In genomic region chr4:54585321-54586000, GRCh38 we compare ENCODE assay signal across 20 cellular contexts.
DNase-seq lines count a peak whose midpoint lies in the region; ATAC-seq and TF ChIP-seq lines count a peak whose summit lies in the region.
"Had no signal": no experiment of that assay in that cellular context is flagged by ENCODE, and none has a peak within 500 bp of the region (broad histone marks: within the 10 kb centered on the region; RNA-seq: fewer than 3 reads in every experiment).

No MANE protein-coding gene starts in this region.

- H3K27me3 Mint-ChIP-seq in activated CD4-positive, alpha-beta T cell treated with anti-CD3 and anti-CD28 coated beads for 36 hours: peaks cover 2% of the 10 kb centered on the region

- no peaks in the 10 kb centered on the region for H3K9me2 ChIP-seq in GM23248 (ENCODE audit: insufficient read depth)
- H3K9me2 ChIP-seq in Karpas-422 (replicated peaks; ENCODE audit: insufficient read depth, low read length): no peaks in the 10 kb centered on the region

- no peak for ATAC-seq in activated CD4-positive, alpha-beta T cell treated with anti-CD3 and anti-CD28 coated beads for 36 hours
- no peak for ATAC-seq in GM21717 (IDR thresholded peaks at IDR 0.05; ENCODE audit: unreplicated experiment)
- ATAC-seq: WTC11 had no signal

- H3K27ac Mint-ChIP-seq in activated CD4-positive, alpha-beta T cell treated with anti-CD3 and anti-CD28 coated beads for 36 hours: no peak overlapping the region
- H3K27ac Mint-ChIP-seq: activated T-helper 2 cell treated with anti-CD3 and anti-CD28 coated beads, Interferon-gamma antibody, Interleukin-2, Interleukin-4, amounts not matched to agents 10 μg/mL and 5 μg/mL and 100 μg/mL, durations not matched to agents 14 hours and 24 hours and 36 hours; mesothelial cell of epicardium; WTC11 had no signal

- no peak overlapping the region for H3K9ac ChIP-seq in GM23248
- no peak overlapping the region for H3K9ac ChIP-seq in Karpas-422 (ENCODE audit: low read length)

- H3F3A ChIP-seq in GM23248 (ENCODE audit: insufficient read depth): peaks cover 18% of the 10 kb centered on the region

- H2AFZ ChIP-seq in GM23248: no peak overlapping the region
- H2AFZ ChIP-seq in Karpas-422 (ENCODE audit: low read length): no peak overlapping the region

- H3K9me3 ChIP-seq in GM23248 (ENCODE audit: low read depth) (no peaks in the 10 kb centered on the region), Karpas-422 (ENCODE audit: low read length) (no peaks in the 10 kb centered on the region)
- H3K9me3 ChIP-seq: Peyer's patch, uterus had no signal

- TF ChIP-seq CTCF in AG04449 (IDR thresholded peaks at IDR 0.05; ENCODE audit: insufficient read depth, low read length, missing control alignments): no peak
- TF ChIP-seq CTCF in foreskin fibroblast (IDR thresholded peaks at IDR 0.05; ENCODE audit: low read depth, low read length): no peak

- no peaks in the 10 kb centered on the region for H3K36me3 Mint-ChIP-seq in activated CD4-positive, alpha-beta T cell treated with anti-CD3 and anti-CD28 coated beads for 36 hours (ENCODE audit: low read depth)
- H3K36me3 Mint-ChIP-seq: mesothelial cell of epicardium, WTC11 had no signal

- no peaks in the 10 kb centered on the region for H3K79me2 ChIP-seq in GM23248 (ENCODE audit: insufficient read depth)
- no peaks in the 10 kb centered on the region for H3K79me2 ChIP-seq in Karpas-422 (ENCODE audit: low read length)

- POLR2A ChIA-PET in AG04449 (lab: Yijun Ruan, JAX): no interaction called here
- POLR2A ChIA-PET in activated CD4-positive, alpha-beta T cell treated with anti-CD3 and anti-CD28 coated beads for 36 hours (lab: Charles Lee): no interaction called here

- intact Hi-C loops in activated CD4-positive, alpha-beta T cell treated with anti-CD3 and anti-CD28 coated beads for 36 hours (cut with DNase I, micrococcal nuclease): no loop called here

- peaks cover 16% of the 10 kb centered on the region for H3K4me1 ChIP-seq in GM23248 (ENCODE audit: insufficient read depth)
- H3K4me1 ChIP-seq in Karpas-422 (ENCODE audit: low read length): no peaks in the 10 kb centered on the region
- H3K4me1 ChIP-seq: uterus had no signal

- H3K4me2 ChIP-seq in GM23248 (ENCODE audit: unreplicated experiment): peak overlapping the region; percentile 4
- no peak overlapping the region for H3K4me2 ChIP-seq in Karpas-422 (ENCODE audit: low read depth, low read length, poor library complexity, severe bottlenecking)

- H4K20me1 ChIP-seq in GM23248 (ENCODE audit: insufficient read depth) (no peaks in the 10 kb centered on the region), Karpas-422 (ENCODE audit: insufficient read depth, low read depth, low read length) (no peaks in the 10 kb centered on the region)

- DNase-seq in AG04449 (ENCODE audit: low read depth, low spot score) (peak; percentile 28), GM23248 (peak; percentile 84), amniotic epithelial cell (ENCODE audit: low read depth) (peak; percentile 24), foreskin fibroblast (peak; percentile 28 to 71), Karpas-422 (no peak), DMS153 (lab: John Stamatoyannopoulos, UW) (no peak)
- DNase-seq in activated CD4-positive, alpha-beta T cell treated with anti-CD3 and anti-CD28 coated beads for 36 hours: no peak
- DNase-seq: ACHN, amygdala, COR-L47, NCI-H2107, NCI-H82, retina, uterus had no signal

- no peaks in the 10 kb centered on the region for H3K4me1 Mint-ChIP-seq in activated CD4-positive, alpha-beta T cell treated with anti-CD3 and anti-CD28 coated beads for 36 hours
- H3K4me1 Mint-ChIP-seq: mesothelial cell of epicardium, WTC11 had no signal

- 84 to 89% methylated on average over 8 of the region's 8 CpGs for WGBS in GM23248 (ENCODE audit: low coverage in 1 of 2, low lambda C conversion rate in 2 of 2, missing lambda C conversion rate in 2 of 2), 2 experiments

- H3K27me3 ChIP-seq in GM23248 (replicated peaks; ENCODE audit: insufficient read depth): no peaks in the 10 kb centered on the region
- H3K27me3 ChIP-seq in Karpas-422 (ENCODE audit: low read length): no peaks in the 10 kb centered on the region
- H3K27me3 ChIP-seq: Peyer's patch, uterus had no signal

- no peak overlapping the region for H3K4me3 Mint-ChIP-seq in activated CD4-positive, alpha-beta T cell treated with anti-CD3 and anti-CD28 coated beads for 36 hours
- H3K4me3 Mint-ChIP-seq: mesothelial cell of epicardium, WTC11 had no signal

- in situ Hi-C loops in GM23248 (cut with MboI): no loop called here

- no peaks in the 10 kb centered on the region for H3K36me3 ChIP-seq in GM23248 (ENCODE audit: low read depth)
- no peaks in the 10 kb centered on the region for H3K36me3 ChIP-seq in Karpas-422 (ENCODE audit: insufficient read depth, low read length)
- H3K36me3 ChIP-seq: Peyer's patch, uterus had no signal

- no peaks in the 10 kb centered on the region for H3K9me3 Mint-ChIP-seq in activated CD4-positive, alpha-beta T cell treated with anti-CD3 and anti-CD28 coated beads for 36 hours (ENCODE audit: low read depth)
- H3K9me3 Mint-ChIP-seq: activated T-helper 2 cell treated with anti-CD3 and anti-CD28 coated beads, Interferon-gamma antibody, Interleukin-2, Interleukin-4, amounts not matched to agents 10 μg/mL and 5 μg/mL and 100 μg/mL, durations not matched to agents 14 hours and 24 hours and 36 hours; mesothelial cell of epicardium; WTC11 had no signal

- H3K27ac ChIP-seq in GM23248: no peak overlapping the region
- H3K27ac ChIP-seq in Karpas-422 (ENCODE audit: low read length): no peak overlapping the region
- H3K27ac ChIP-seq: coronary artery, uterus had no signal

- CTCF ChIA-PET in AG04449 (lab: Yijun Ruan, JAX): no interaction called here
- CTCF ChIA-PET in activated CD4-positive, alpha-beta T cell treated with anti-CD3 and anti-CD28 coated beads for 36 hours (lab: Charles Lee): no interaction called here

- H3K4me3 ChIP-seq in AG04449 (ENCODE audit: low read depth, low read length) (no peak overlapping the region), GM23248 (no peak overlapping the region), foreskin fibroblast (ENCODE audit: low read depth in 1 of 2, low read length in 2 of 2) (no peak overlapping the region), Karpas-422 (ENCODE audit: low read length) (no peak overlapping the region)
- H3K4me3 ChIP-seq: coronary artery, Peyer's patch, uterus had no signal

Comparison
In these comparisons a context has a peak if more than half of its experiments do, and no peak if none do; other contexts are left out.
1. DNase-seq: peak in AG04449 (single experiment), GM23248 (single experiment), amniotic epithelial cell (single experiment) and foreskin fibroblast (2 of 2); none in activated CD4-positive, alpha-beta T cell treated with anti-CD3 and anti-CD28 coated beads for 36 hours (single experiment), Karpas-422 (single experiment) and DMS153 (single experiment).